In the genomic region with DNA sequence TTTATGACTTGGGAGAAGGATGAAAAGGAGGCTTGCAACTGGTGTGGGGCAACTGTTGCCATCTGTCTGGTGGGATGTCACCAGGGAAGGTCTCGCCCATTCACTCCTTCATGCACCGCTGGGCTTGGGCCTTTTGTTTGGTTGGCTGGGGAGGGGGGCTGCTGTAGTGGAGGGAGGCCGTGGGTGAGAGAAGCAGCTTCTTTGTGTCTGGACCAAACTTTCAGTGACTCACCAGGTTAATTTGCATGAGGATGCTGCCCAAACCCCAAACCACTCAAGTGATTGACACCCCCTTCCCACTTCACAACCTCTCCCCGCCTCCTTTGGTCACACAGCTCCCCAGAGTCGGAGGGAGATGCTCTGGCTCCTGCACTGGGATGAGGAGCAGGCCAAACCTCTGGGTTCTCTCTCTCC, we compare ENCODE assay signal across 8 cellular contexts. TPM values are rescaled to one million over a fixed set of nuclear protein-coding genes. Genes with fewer than 3 reads are reported as not detected.
DNase-seq lines count a peak whose midpoint lies in the region; ATAC-seq and TF ChIP-seq lines count a peak whose summit lies in the region.

No MANE protein-coding gene starts in this region.

- peak overlapping the region; percentile 67 for H3K27ac Mint-ChIP-seq in activated CD8-positive, alpha-beta memory T cell treated with anti-CD3 and anti-CD28 coated beads, Interleukin-2, amount 10 ng/mL, durations not matched to agents 7 days and 5 days
- H3K27ac Mint-ChIP-seq in stimulated activated naive CD8-positive, alpha-beta T cell treated with anti-CD3 and anti-CD28 coated beads, Interleukin-15, amount 100 ng/mL, for 72 hours, result peak overlapping the region; percentile 36 to 52
- H3K27ac Mint-ChIP-seq in chondrocyte (ENCODE audit: unreplicated experiment), result no peak overlapping the region

- CTCF ChIA-PET in activated CD8-positive, alpha-beta memory T cell treated with anti-CD3 and anti-CD28 coated beads, Interleukin-2, amount 10 ng/mL, durations not matched to agents 7 days and 5 days (lab: Charles Lee), result interaction anchor here (1.1 to 9.7 kb wide), 9 partner anchors 8 to 179 kb away, joined by 3 to 227 read pairs (median 68); partner anchors contain the start of gene BTG2

- peak overlapping the region; percentile 92 for H3K27ac ChIP-seq in hepatocyte

- H3K9me2 ChIP-seq in hepatocyte (replicated peaks; ENCODE audit: insufficient read depth), result no peaks in the 10 kb centered on the region

- peak overlapping the region; percentile 15 for H3K4me3 Mint-ChIP-seq in activated CD8-positive, alpha-beta memory T cell treated with anti-CD3 and anti-CD28 coated beads, Interleukin-2, amount 10 ng/mL, durations not matched to agents 7 days and 5 days
- H3K4me3 Mint-ChIP-seq in stimulated activated naive CD8-positive, alpha-beta T cell treated with anti-CD3 and anti-CD28 coated beads, Interleukin-15, amount 100 ng/mL, for 72 hours, result peak overlapping the region; percentile 72 to 81
- H3K4me3 Mint-ChIP-seq in chondrocyte (ENCODE audit: unreplicated experiment), result no peak overlapping the region

- H3K36me3 Mint-ChIP-seq in activated CD8-positive, alpha-beta memory T cell treated with anti-CD3 and anti-CD28 coated beads, Interleukin-2, amount 10 ng/mL, durations not matched to agents 7 days and 5 days, result no peaks in the 10 kb centered on the region
- H3K36me3 Mint-ChIP-seq in chondrocyte (ENCODE audit: low read depth), result no peaks in the 10 kb centered on the region

- H3K4me1 Mint-ChIP-seq in activated CD8-positive, alpha-beta memory T cell treated with anti-CD3 and anti-CD28 coated beads, Interleukin-2, amount 10 ng/mL, durations not matched to agents 7 days and 5 days, result peaks cover 83% of the 10 kb centered on the region
- peaks cover 90% of the 10 kb centered on the region for H3K4me1 Mint-ChIP-seq in stimulated activated naive CD8-positive, alpha-beta T cell treated with anti-CD3 and anti-CD28 coated beads, Interleukin-15, amount 100 ng/mL, for 72 hours
- H3K4me1 Mint-ChIP-seq in chondrocyte (ENCODE audit: low read depth), result peaks cover 56% of the 10 kb centered on the region

- no peaks in the 10 kb centered on the region for H3K9me3 Mint-ChIP-seq in activated CD8-positive, alpha-beta memory T cell treated with anti-CD3 and anti-CD28 coated beads, Interleukin-2, amount 10 ng/mL, durations not matched to agents 7 days and 5 days (ENCODE audit: low read depth)
- no peaks in the 10 kb centered on the region for H3K9me3 Mint-ChIP-seq in stimulated activated naive CD8-positive, alpha-beta T cell treated with anti-CD3 and anti-CD28 coated beads, Interleukin-15, amount 100 ng/mL, for 72 hours
- no peaks in the 10 kb centered on the region for H3K9me3 Mint-ChIP-seq in chondrocyte (ENCODE audit: low read depth)

- TF ChIP-seq CTCF in GM10266 (IDR thresholded peaks at IDR 0.05; ENCODE audit: control insufficient read depth, insufficient read depth, low read depth, missing control alignments) (no peak), hepatocyte (IDR thresholded peaks at IDR 0.05; ENCODE audit: poor library complexity) (no peak), chondrocyte (IDR thresholded peaks at IDR 0.05) (no peak)

- no peaks in the 10 kb centered on the region for H3K36me3 ChIP-seq in hepatocyte (replicated peaks; ENCODE audit: insufficient read depth, low read depth)

- peaks cover 72% of the 10 kb centered on the region for H3K4me1 ChIP-seq in hepatocyte (ENCODE audit: insufficient read depth)

- H4K20me1 ChIP-seq in hepatocyte (ENCODE audit: insufficient read depth, poor library complexity, severe bottlenecking), result no peaks in the 10 kb centered on the region

- H3K27me3 ChIP-seq in hepatocyte, result no peaks in the 10 kb centered on the region

- WGBS in hepatocyte (ENCODE audit: low lambda C conversion rate, missing lambda C conversion rate), result 66% methylated on average over 5 of the region's 5 CpGs

- H3K79me2 ChIP-seq in hepatocyte, result no peaks in the 10 kb centered on the region

- H3K4me3 ChIP-seq in hepatocyte, result no peak overlapping the region

- H3K27me3 Mint-ChIP-seq in activated CD8-positive, alpha-beta memory T cell treated with anti-CD3 and anti-CD28 coated beads, Interleukin-2, amount 10 ng/mL, durations not matched to agents 7 days and 5 days, result no peaks in the 10 kb centered on the region
- H3K27me3 Mint-ChIP-seq in stimulated activated naive CD8-positive, alpha-beta T cell treated with anti-CD3 and anti-CD28 coated beads, Interleukin-15, amount 100 ng/mL, for 72 hours, result no peaks in the 10 kb centered on the region
- H3K27me3 Mint-ChIP-seq in chondrocyte (ENCODE audit: low read depth), result no peaks in the 10 kb centered on the region

- peak overlapping the region; percentile 34 for H3K4me2 ChIP-seq in hepatocyte

- no peaks in the 10 kb centered on the region for H3K9me3 ChIP-seq in hepatocyte (ENCODE audit: low read depth)

- no peak overlapping the region for H2AFZ ChIP-seq in hepatocyte

- DNase-seq in GM10266 (ENCODE audit: extremely low spot score) (peak; percentile 83), NCI-H2081 (lab: John Stamatoyannopoulos, UW) (peak; percentile 71 to 85), hepatocyte (ENCODE audit: low spot score) (no peak), NCI-H1930 (lab: John Stamatoyannopoulos, UW) (no peak), chondrocyte (ENCODE audit: low spot score) (no peak)
- DNase-seq in activated CD8-positive, alpha-beta memory T cell treated with anti-CD3 and anti-CD28 coated beads, Interleukin-2, amount 10 ng/mL, durations not matched to agents 7 days and 5 days, result peak; percentile 88
- DNase-seq in stimulated activated naive CD8-positive, alpha-beta T cell treated with anti-CD3 and anti-CD28 coated beads, Interleukin-15, amount 100 ng/mL, for 72 hours, result peak; percentile 59 to 70

- peak; percentile 38 for ATAC-seq in GM21786 (IDR thresholded peaks at IDR 0.05; ENCODE audit: unreplicated experiment)
- peak; percentile 9 for ATAC-seq in activated CD8-positive, alpha-beta memory T cell treated with anti-CD3 and anti-CD28 coated beads, Interleukin-2, amount 10 ng/mL, durations not matched to agents 7 days and 5 days
- ATAC-seq in stimulated activated naive CD8-positive, alpha-beta T cell treated with anti-CD3 and anti-CD28 coated beads, Interleukin-15, amount 100 ng/mL, for 72 hours, result peak; percentile 40

RNA-seq across cellular contexts. Expression of gene BTG2, which starts 19.7 kb away (rescaled TPM):
- total RNA-seq in activated CD8-positive, alpha-beta memory T cell treated with anti-CD3 and anti-CD28 coated beads, Interleukin-2, amount 10 ng/mL, durations not matched to agents 7 days and 5 days, result 100 to 1,000 TPM in 1 of 2 experiments, 10 to 100 TPM in 1; 72.2 to 142 TPM
- total RNA-seq in hepatocyte (192 and 197 TPM in 2 replicates), chondrocyte (33.2 to 41.3 TPM (median 39.9 TPM) in 3 replicates)
- 253 and 274 TPM in 2 replicates for polyA plus RNA-seq in hepatocyte

RNA-seq across cellular contexts. Expression of gene FMOD, which starts 25.9 kb away (rescaled TPM):
- under 1 TPM in 1 of 2 experiments, not detected in 1; 0.19 TPM for total RNA-seq in activated CD8-positive, alpha-beta memory T cell treated with anti-CD3 and anti-CD28 coated beads, Interleukin-2, amount 10 ng/mL, durations not matched to agents 7 days and 5 days
- total RNA-seq in hepatocyte, result 118 and 132 TPM in 2 replicates
- 125 and 161 TPM in 2 replicates for polyA plus RNA-seq in hepatocyte
- total RNA-seq in chondrocyte, result 0.47 to 0.92 TPM (median 0.85 TPM) in 3 replicates

Comparison
In these comparisons a context has a peak if more than half of its experiments do, and no peak if none do; other contexts are left out.
1. DNase-seq: peak in GM10266 (single experiment), NCI-H2081 (2 of 2), activated CD8-positive, alpha-beta memory T cell treated with anti-CD3 and anti-CD28 coated beads, Interleukin-2, amount 10 ng/mL, durations not matched to agents 7 days and 5 days (single experiment) and stimulated activated naive CD8-positive, alpha-beta T cell treated with anti-CD3 and anti-CD28 coated beads, Interleukin-15, amount 100 ng/mL, for 72 hours (2 of 2); none in hepatocyte (single experiment), NCI-H1930 (0 of 2) and chondrocyte (single experiment).
2. RNA of gene FMOD, which starts 25.9 kb away (total RNA-seq): 118 to 132 TPM in hepatocyte; 0.47 to 0.92 TPM in chondrocyte and 0.19 TPM in activated CD8-positive, alpha-beta memory T cell treated with anti-CD3 and anti-CD28 coated beads, Interleukin-2, amount 10 ng/mL, durations not matched to agents 7 days and 5 days; every median in the first group is over 10 times any median in the second.
3. Peak in every context shown above with its lines, with median percentiles within 50 percentile points of each other: ATAC-seq.